Comparison of ENCODE assay signal across 1 cellular context in genomic region chr6:158010591-158011477, GRCh38.
TF ChIP-seq lines count a peak whose summit lies in the region.

No MANE protein-coding gene starts in this region.

TF ChIP-seq in SK-N-SH, 30 proteins besides CTCF, POLR2A, EP300 and RAD21 (continued from another document):
- TF ChIP-seq PBX3 (IDR thresholded peaks at IDR 0.05) (no peak), USF2 (IDR thresholded peaks at IDR 0.05; ENCODE audit: borderline replicate concordance, low read depth, low read length) (no peak), YY1 (IDR thresholded peaks at IDR 0.05; ENCODE audit: low read depth) (no peak)
TF ChIP-seq in SK-N-SH: peak in this region for 0.
